ENCODE assay signal across 8 cellular contexts in genomic region chr16:9090960-9091866, GRCh38. TPM values are rescaled to one million over a fixed set of nuclear protein-coding genes. Genes with fewer than 3 reads are reported as not detected.
DNase-seq lines count a peak whose midpoint lies in the region; ATAC-seq, FAIRE-seq and TF ChIP-seq lines count a peak whose summit lies in the region.

A gene with protein sequence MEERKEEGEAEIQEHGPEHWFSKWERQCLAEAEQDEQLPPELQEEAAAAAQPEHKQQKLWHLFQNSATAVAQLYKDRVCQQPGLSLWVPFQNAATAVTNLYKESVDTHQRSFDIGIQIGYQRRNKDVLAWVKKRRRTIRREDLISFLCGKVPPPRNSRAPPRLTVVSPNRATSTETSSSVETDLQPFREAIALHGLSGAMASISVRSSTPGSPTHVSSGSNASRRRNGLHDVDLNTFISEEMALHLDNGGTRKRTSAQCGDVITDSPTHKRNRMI (plus strand): TSS chr16:9091644. CDS start chr16:9092045, 401 bp downstream.

- intact Hi-C loops in mammary epithelial cell (cut with micrococcal nuclease), result loop anchor here (1.0 to 10.0 kb wide), 4 partner anchors 12 to 126 kb away; partner anchors contain the start of gene USP7

- no peak for FAIRE-seq in small intestine (lab: Jason Lieb, UNC)

- dilution Hi-C loops in mammary epithelial cell (cut with HindIII; ENCODE audit: low sequenced_read_pairs), result no loop called here

- H3K27me3 ChIP-seq in ACC112 (ENCODE audit: insufficient read depth, low read length) (no peaks in the 10 kb centered on the region), WERI-Rb-1 (ENCODE audit: insufficient read depth, low read depth, severe bottlenecking) (no peaks in the 10 kb centered on the region), mammary epithelial cell (ENCODE audit: insufficient read depth, low read length) (no peaks in the 10 kb centered on the region), iPS-20b (ENCODE audit: insufficient read depth, low read length) (no peaks in the 10 kb centered on the region), small intestine (ENCODE audit: control insufficient read depth in 2 of 2, insufficient read depth in 2 of 2, low read length in 2 of 2) (no peaks in the 10 kb centered on the region)

- H3K9ac ChIP-seq in mammary epithelial cell (ENCODE audit: insufficient read depth, low read length) (peak within 1 kb of the TSS; percentile 66), iPS-20b (ENCODE audit: low read depth, low read length) (peak within 1 kb of the TSS; percentile 94)

- WGBS in mammary epithelial cell (ENCODE audit: low coverage, missing lambda C conversion rate), result 2% methylated on average over 10 of the region's 79 CpGs
- WGBS in small intestine, 3 donors, result 0 to 1% (median 1%) methylated on average over 51 to 79 of the region's 79 CpGs

- peak within 1 kb of the TSS; percentile 88 for H3K4me2 ChIP-seq in mammary epithelial cell (ENCODE audit: insufficient read depth, low read depth, low read length)

- H3K79me2 ChIP-seq in ACC112 (ENCODE audit: control insufficient read depth, insufficient read depth, low read length, unreplicated experiment), result peaks cover 48% of the 10 kb centered on the region
- peaks cover 48% of the 10 kb centered on the region for H3K79me2 ChIP-seq in mammary epithelial cell (ENCODE audit: insufficient read depth, low read length)

- H3K27ac ChIP-seq in ACC112 (ENCODE audit: low read depth, low read length) (peak within 1 kb of the TSS; percentile 75), WERI-Rb-1 (peak within 1 kb of the TSS; percentile 96), mammary epithelial cell (ENCODE audit: insufficient read depth, low read depth, low read length) (peak within 1 kb of the TSS; percentile 72), iPS-20b (ENCODE audit: low read length) (peak within 1 kb of the TSS; percentile 67), small intestine (ENCODE audit: low read depth in 1 of 2, low read length in 1 of 2) (peak within 1 kb of the TSS; percentile 99 to 100)

- H3K36me3 ChIP-seq in ACC112 (ENCODE audit: insufficient read depth, low read length) (peaks cover 25% of the 10 kb centered on the region), WERI-Rb-1 (peaks cover 38% of the 10 kb centered on the region), mammary epithelial cell (ENCODE audit: insufficient read depth, low read length) (peaks cover 17% of the 10 kb centered on the region), iPS-20b (ENCODE audit: insufficient read depth, low read depth, low read length) (peaks cover 32% of the 10 kb centered on the region), small intestine (ENCODE audit: control insufficient read depth in 2 of 2, insufficient read depth in 2 of 2, low read length in 2 of 2) (peaks cover 0 to 3% of the 10 kb centered on the region in 2 donors)

- no peak for TF ChIP-seq CTCF in WERI-Rb-1 (IDR thresholded peaks at IDR 0.05; ENCODE audit: low read depth, low read length)
- no peak for TF ChIP-seq CTCF in mammary epithelial cell (conservative IDR thresholded peaks at IDR 0.05 in 1 of 2, IDR thresholded peaks at IDR 0.05 in 1 of 2; ENCODE audit: extremely low read depth in 1 of 2, insufficient read depth in 1 of 2, low read depth in 1 of 2, low read length in 2 of 2)

- H4K20me1 ChIP-seq in mammary epithelial cell (ENCODE audit: insufficient read depth, low read length), result peaks cover 23% of the 10 kb centered on the region

- no peaks in the 10 kb centered on the region for H3K9me3 ChIP-seq in WERI-Rb-1 (ENCODE audit: severe bottlenecking)
- H3K9me3 ChIP-seq in mammary epithelial cell (replicated peaks; ENCODE audit: insufficient read depth, low read length), result no peaks in the 10 kb centered on the region
- no peaks in the 10 kb centered on the region for H3K9me3 ChIP-seq in iPS-20b (ENCODE audit: insufficient read depth, low read depth, low read length)
- no peaks in the 10 kb centered on the region for H3K9me3 ChIP-seq in small intestine (ENCODE audit: control insufficient read depth, low read depth)

- in situ Hi-C loops in mammary epithelial cell (cut with MboI; ENCODE audit: low sequenced_read_pairs in 2 of 2), result no loop called here

- ATAC-seq in GM18870 (IDR thresholded peaks at IDR 0.05; ENCODE audit: unreplicated experiment), result peak; percentile 81
- ATAC-seq in HG03135 (IDR thresholded peaks at IDR 0.05; ENCODE audit: unreplicated experiment), result peak; percentile 90

- H3K4me3 ChIP-seq in ACC112 (ENCODE audit: low read depth, low read length) (peak within 1 kb of the TSS; percentile 96), WERI-Rb-1 (ENCODE audit: low read depth, low read length) (peak within 1 kb of the TSS; percentile 83), mammary epithelial cell (replicated peaks in 1 of 3; ENCODE audit: insufficient read depth in 1 of 3, low read depth in 2 of 3, low read length in 3 of 3) (peak within 1 kb of the TSS; percentile 82 to 86 (median 83)), iPS-20b (ENCODE audit: low read length) (peak within 1 kb of the TSS; percentile 98), small intestine (ENCODE audit: low read depth in 1 of 2, low read length in 2 of 2) (peak within 1 kb of the TSS; percentile 100)

- H2AFZ ChIP-seq in ACC112 (ENCODE audit: low read length, unreplicated experiment) (peak within 1 kb of the TSS; percentile 40), mammary epithelial cell (ENCODE audit: low read depth, low read length) (peak within 1 kb of the TSS; percentile 65)

- BruUV-seq in mammary epithelial cell (replicated peaks; lab: Mats Ljungman, UMichigan), result no TSS peak

- CTCF ChIA-PET in mammary epithelial cell (lab: Charles Lee; ENCODE audit: low non-redundant PET), result no interaction called here

- peak; percentile 99 for DNase-seq in NCI-H2196 treated with DMSO at 0.1 percent for 48 hours (lab: John Stamatoyannopoulos, UW; ENCODE audit: unreplicated experiment)
- peak; percentile 99 for DNase-seq in WERI-Rb-1
- DNase-seq in mammary epithelial cell, result peak; percentile 100
- DNase-seq in small intestine, result peak; percentile 100

- H3K4me1 ChIP-seq in ACC112 (ENCODE audit: control insufficient read depth, insufficient read depth, low read length, unreplicated experiment) (peaks cover 16% of the 10 kb centered on the region), mammary epithelial cell (ENCODE audit: insufficient read depth, low read length) (peaks cover 27% of the 10 kb centered on the region), iPS-20b (ENCODE audit: insufficient read depth, low read length) (peaks cover 14% of the 10 kb centered on the region; the same call in 1 of the 2 replicates), small intestine (ENCODE audit: control insufficient read depth in 2 of 2, insufficient read depth in 1 of 2, low read depth in 1 of 2, low read length in 1 of 2) (peaks cover 3 to 11% of the 10 kb centered on the region in 2 donors)

RNA-seq across cellular contexts. Expression of the gene that starts here (rescaled TPM):
- 100 to 1,000 TPM in 1 of 2 donors, 10 to 100 TPM in 1; 92.6 to 124 TPM for total RNA-seq in mammary epithelial cell
- polyA plus RNA-seq in mammary epithelial cell (21.6 TPM), small intestine (10 to 100 TPM; 11.6 to 18.1 (median 11.9) TPM)
- 84.4 TPM for polyA minus RNA-seq in mammary epithelial cell

Comparison
In these comparisons a context has a peak if more than half of its experiments do, and no peak if none do; other contexts are left out.
1. Peak in every context shown above with its lines: DNase-seq, ATAC-seq, H3K4me3 ChIP-seq and H3K27ac ChIP-seq.